ENCODE assay signal across 12 cellular contexts in genomic region chr2:225399509-225399908, GRCh38. TPM values are rescaled to one million over a fixed set of nuclear protein-coding genes. Genes with fewer than 3 reads are reported as not detected.
DNase-seq lines count a peak whose midpoint lies in the region; ATAC-seq lines count a peak whose summit lies in the region.
"Had no signal": no experiment of that assay in that cellular context is flagged by ENCODE, and none has a peak within 500 bp of the region (broad histone marks: within the 10 kb centered on the region; RNA-seq: fewer than 3 reads in every experiment).

Gene NYAP2, plus strand, starts transcription at chr2:225399710. Its CDS starts 9,171 bp downstream, at chr2:225408881.

- no peaks in the 10 kb centered on the region for H3K9me3 Mint-ChIP-seq in activated CD8-positive, alpha-beta T cell treated with anti-CD3 and anti-CD28 coated beads, Interleukin-2, amount 10 ng/mL, durations not matched to agents 7 days and 5 days (ENCODE audit: insufficient read depth)
- H3K9me3 Mint-ChIP-seq: CD8-positive, alpha-beta T cell had no signal

- ATAC-seq in HG02571 (IDR thresholded peaks at IDR 0.05; ENCODE audit: unreplicated experiment): no peak
- ATAC-seq in GM19035 (IDR thresholded peaks at IDR 0.05; ENCODE audit: unreplicated experiment): no peak
- no peak for ATAC-seq in activated CD8-positive, alpha-beta T cell treated with anti-CD3 and anti-CD28 coated beads, Interleukin-2, amount 10 ng/mL, durations not matched to agents 7 days and 5 days
- ATAC-seq: CD8-positive, alpha-beta T cell; esophagus mucosa; K562 had no signal

- H3K27ac Mint-ChIP-seq in activated CD8-positive, alpha-beta T cell treated with anti-CD3 and anti-CD28 coated beads, Interleukin-2, amount 10 ng/mL, durations not matched to agents 7 days and 5 days: no peak within 1 kb of the TSS
- H3K27ac Mint-ChIP-seq: CD8-positive, alpha-beta T cell had no signal

- H3K27me3 Mint-ChIP-seq in activated CD8-positive, alpha-beta T cell treated with anti-CD3 and anti-CD28 coated beads, Interleukin-2, amount 10 ng/mL, durations not matched to agents 7 days and 5 days (ENCODE audit: low read depth): peaks cover 2% of the 10 kb centered on the region

- H3K4me1 Mint-ChIP-seq in activated CD8-positive, alpha-beta T cell treated with anti-CD3 and anti-CD28 coated beads, Interleukin-2, amount 10 ng/mL, durations not matched to agents 7 days and 5 days (ENCODE audit: low read depth): no peaks in the 10 kb centered on the region

- POLR2A ChIA-PET in activated CD8-positive, alpha-beta T cell treated with anti-CD3 and anti-CD28 coated beads, Interleukin-2, amount 10 ng/mL, durations not matched to agents 7 days and 5 days (lab: Charles Lee): no interaction called here

- CTCF ChIA-PET in activated CD8-positive, alpha-beta T cell treated with anti-CD3 and anti-CD28 coated beads, Interleukin-2, amount 10 ng/mL, durations not matched to agents 7 days and 5 days (lab: Charles Lee): no interaction called here

- no peak within 1 kb of the TSS for H3K4me3 Mint-ChIP-seq in activated CD8-positive, alpha-beta T cell treated with anti-CD3 and anti-CD28 coated beads, Interleukin-2, amount 10 ng/mL, durations not matched to agents 7 days and 5 days
- H3K4me3 Mint-ChIP-seq: CD8-positive, alpha-beta T cell had no signal

- DNase-seq in NCI-H1092 treated with DMSO at 0.1 percent for 48 hours (lab: John Stamatoyannopoulos, UW): peak; percentile 93
- DNase-seq in NCI-H2196 treated with DMSO at 0.1 percent for 48 hours (lab: John Stamatoyannopoulos, UW; ENCODE audit: unreplicated experiment): peak; percentile 84
- DNase-seq in caudate nucleus (lab: John Stamatoyannopoulos, UW): peak in 30 of 61 donors; percentile 1 to 84 (median 18)
- DNase-seq in superior temporal gyrus (ENCODE audit: extremely low spot score): peak; percentile 40
- no peak for DNase-seq in activated CD8-positive, alpha-beta T cell treated with anti-CD3 and anti-CD28 coated beads, Interleukin-2, amount 10 ng/mL, durations not matched to agents 7 days and 5 days
- DNase-seq: CD8-positive, alpha-beta T cell had no signal

- H3K36me3 Mint-ChIP-seq in activated CD8-positive, alpha-beta T cell treated with anti-CD3 and anti-CD28 coated beads, Interleukin-2, amount 10 ng/mL, durations not matched to agents 7 days and 5 days (ENCODE audit: low read depth): no peaks in the 10 kb centered on the region
- H3K36me3 Mint-ChIP-seq: CD8-positive, alpha-beta T cell had no signal

- H3K27ac ChIP-seq in caudate nucleus (ENCODE audit: low read depth, low read length): peak within 1 kb of the TSS; percentile 72
- H3K27ac ChIP-seq: brain microvascular endothelial cell, GM23248 had no signal

RNA-seq across cellular contexts. Expression of gene NYAP2, which starts in this region (rescaled TPM):
- not detected for total RNA-seq in activated CD8-positive, alpha-beta T cell treated with anti-CD3 and anti-CD28 coated beads, Interleukin-2, amount 10 ng/mL, durations not matched to agents 7 days and 5 days
- total RNA-seq: CD8-positive, alpha-beta T cell; GM23248 had no signal
